ENCODE assay signal across 1 cellular context in the genomic region with DNA sequence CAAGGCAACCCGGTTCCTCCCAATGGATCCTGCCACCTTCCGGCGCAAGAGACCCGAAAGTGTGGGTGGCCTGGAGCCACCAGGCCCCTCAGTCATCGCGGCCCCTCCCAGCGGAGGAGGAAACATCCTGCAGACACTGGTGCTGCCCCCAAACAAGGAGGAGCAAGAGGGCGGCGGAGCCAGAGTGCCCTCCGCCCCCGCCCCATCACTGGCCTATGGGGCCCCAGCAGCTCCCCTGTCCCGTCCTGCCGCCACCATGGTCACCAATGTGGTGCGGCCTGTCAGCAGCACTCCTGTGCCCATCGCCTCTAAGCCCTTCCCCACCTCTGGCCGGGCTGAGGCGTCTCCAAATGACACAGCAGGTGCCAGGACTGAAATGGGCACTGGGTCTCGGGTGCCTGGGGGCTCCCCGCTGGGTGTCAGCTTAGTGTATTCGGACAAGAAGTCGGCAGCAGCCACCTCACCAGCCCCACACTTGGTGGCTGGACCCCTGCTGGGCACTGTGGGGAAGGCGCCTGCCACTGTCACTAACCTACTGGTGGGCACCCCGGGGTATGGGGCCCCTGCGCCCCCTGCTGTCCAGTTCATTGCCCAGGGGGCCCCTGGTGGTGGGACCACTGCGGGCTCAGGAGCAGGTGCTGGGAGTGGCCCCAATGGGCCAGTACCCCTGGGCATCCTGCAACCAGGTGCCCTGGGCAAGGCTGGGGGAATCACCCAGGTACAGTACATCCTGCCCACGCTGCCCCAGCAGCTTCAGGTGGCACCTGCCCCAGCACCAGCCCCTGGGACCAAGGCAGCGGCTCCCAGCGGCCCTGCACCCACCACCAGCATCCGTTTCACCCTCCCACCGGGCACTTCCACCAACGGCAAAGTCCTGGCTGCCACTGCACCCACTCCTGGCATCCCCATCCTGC.
TF ChIP-seq lines count a peak whose summit lies in the region.

No MANE protein-coding gene starts in this region.

TF ChIP-seq in HEK293, 187 proteins besides CTCF, POLR2A, EP300 and RAD21 (continued from another document):
- TF ChIP-seq TSHZ1 (tag by site-specific recombination; IDR thresholded peaks at IDR 0.05; ENCODE audit: borderline replicate concordance) (no peak), ZNF561 (tag by site-specific recombination; IDR thresholded peaks at IDR 0.05; ENCODE audit: borderline replicate concordance) (0 out of 2 replicates have a peak, but pooled peaks have one; percentile 24), ZIC2 (tag by site-specific recombination; IDR thresholded peaks at IDR 0.05) (peak; percentile 94), ZNF423 (tag by site-specific recombination; IDR thresholded peaks at IDR 0.05) (peak; percentile 58; the same call in 1 of the 2 replicates), GLIS1 (tag by site-specific recombination; IDR thresholded peaks at IDR 0.05) (peak; percentile 55), SP2 (tag by site-specific recombination; IDR thresholded peaks at IDR 0.05) (peak; percentile 60)
- TF ChIP-seq, protein P1, sequence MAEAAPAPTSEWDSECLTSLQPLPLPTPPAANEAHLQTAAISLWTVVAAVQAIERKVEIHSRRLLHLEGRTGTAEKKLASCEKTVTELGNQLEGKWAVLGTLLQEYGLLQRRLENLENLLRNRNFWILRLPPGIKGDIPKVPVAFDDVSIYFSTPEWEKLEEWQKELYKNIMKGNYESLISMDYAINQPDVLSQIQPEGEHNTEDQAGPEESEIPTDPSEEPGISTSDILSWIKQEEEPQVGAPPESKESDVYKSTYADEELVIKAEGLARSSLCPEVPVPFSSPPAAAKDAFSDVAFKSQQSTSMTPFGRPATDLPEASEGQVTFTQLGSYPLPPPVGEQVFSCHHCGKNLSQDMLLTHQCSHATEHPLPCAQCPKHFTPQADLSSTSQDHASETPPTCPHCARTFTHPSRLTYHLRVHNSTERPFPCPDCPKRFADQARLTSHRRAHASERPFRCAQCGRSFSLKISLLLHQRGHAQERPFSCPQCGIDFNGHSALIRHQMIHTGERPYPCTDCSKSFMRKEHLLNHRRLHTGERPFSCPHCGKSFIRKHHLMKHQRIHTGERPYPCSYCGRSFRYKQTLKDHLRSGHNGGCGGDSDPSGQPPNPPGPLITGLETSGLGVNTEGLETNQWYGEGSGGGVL (tag by site-specific recombination; IDR thresholded peaks at IDR 0.05): no peak
